Comparison of ENCODE assay signal across 7 cellular contexts in genomic region chr14:20460458-20461229, GRCh38. TPM values are rescaled to one million over a fixed set of nuclear protein-coding genes. Genes with fewer than 3 reads are reported as not detected.
DNase-seq lines count a peak whose midpoint lies in the region; ATAC-seq and TF ChIP-seq lines count a peak whose summit lies in the region.

No MANE protein-coding gene starts in this region.

- H3K9me3 ChIP-seq in SK-N-MC (ENCODE audit: low read depth, low read length): no peaks in the 10 kb centered on the region
- no peaks in the 10 kb centered on the region for H3K9me3 ChIP-seq in body of pancreas

- TF ChIP-seq CTCF in body of pancreas (IDR thresholded peaks at IDR 0.05): no peak

- H3K27me3 ChIP-seq in body of pancreas: no peaks in the 10 kb centered on the region

- DNase-seq in SK-N-MC (ENCODE audit: low read depth, low spot score): no peak
- peak; percentile 47 to 66 (median 56) for DNase-seq in body of pancreas
- DNase-seq in left colon: peak; percentile 77 to 86
- DNase-seq in stimulated activated CD4-positive, alpha-beta T cell treated with anti-CD3 and anti-CD28 coated beads, TNF-alpha, amount 100 ng/mL, for 4 hours (ENCODE audit: low read depth in 3 of 3): peak in 2 of 3 experiments; percentile 11 to 37
- DNase-seq in HEK293T (ENCODE audit: extremely low spot score): no peak

- ATAC-seq in GM19324 (IDR thresholded peaks at IDR 0.05; ENCODE audit: low FRiP score, unreplicated experiment) (peak; percentile 6), HG03135 (IDR thresholded peaks at IDR 0.05; ENCODE audit: unreplicated experiment) (peak; percentile 15), body of pancreas (no peak), left colon (peak; percentile 57)

- 2 to 10% methylated on average over 7 to 32 of the region's 32 CpGs for WGBS in body of pancreas, 2 donors

- POLR2A ChIA-PET in HEK293T (lab: Yijun Ruan, JAX): interaction anchor here (0.9 to 4.4 kb wide), 10 partner anchors 10 to 223 kb away, joined by 3 to 38 read pairs (median 6); partner anchors contain the start of genes PARP2, PNP, RNASE4 and TEP1

- intact Hi-C loops in body of pancreas (cut with DNase I) (loop anchor here (10.0 kb wide), 1 partner anchor 144 kb away; no protein-coding TSS in a partner anchor), left colon (cut with DNase I, micrococcal nuclease) (loop anchor here in 1 of 2 donors (10.0 kb wide), 1 partner anchor 46 kb away; the partner anchor contains the start of gene TEP1)

- peaks cover 45% of the 10 kb centered on the region for H3K36me3 ChIP-seq in SK-N-MC (ENCODE audit: insufficient read depth, low read length)
- H3K36me3 ChIP-seq in body of pancreas (replicated peaks in 1 of 2; ENCODE audit: insufficient read depth in 1 of 2, low read depth in 2 of 2): peaks cover 3 to 17% of the 10 kb centered on the region in 2 donors

- H3K27ac ChIP-seq in SK-N-MC (peak overlapping the region; percentile 74), body of pancreas (peak overlapping the region; percentile 84 to 95 (median 88))

- TF ChIP-seq POLR2A in body of pancreas (IDR thresholded peaks at IDR 0.05): no peak

- peaks cover 44% of the 10 kb centered on the region for H3K4me1 ChIP-seq in body of pancreas

- peak overlapping the region; percentile 94 for H3K9ac ChIP-seq in SK-N-MC (ENCODE audit: insufficient read length)

- CTCF ChIA-PET in HEK293T (lab: Yijun Ruan, JAX): no interaction called here

- H3K4me3 ChIP-seq in SK-N-MC (peak overlapping the region; percentile 86), body of pancreas (peak overlapping the region; percentile 52 to 80)

TF ChIP-seq in HEK293T, 16 proteins besides CTCF, POLR2A, EP300 and RAD21:
- TF ChIP-seq ZNF384 (IDR thresholded peaks at IDR 0.05): no peak
- no peak for TF ChIP-seq ARNT (IDR thresholded peaks at IDR 0.05)
- TF ChIP-seq LEF1 (IDR thresholded peaks at IDR 0.05; ENCODE audit: borderline replicate concordance): no peak
- TF ChIP-seq ELF4 (IDR thresholded peaks at IDR 0.05): no peak
- TF ChIP-seq PKNOX1 (IDR thresholded peaks at IDR 0.05): no peak
- no peak for TF ChIP-seq TARDBP (IDR thresholded peaks at IDR 0.05)

RNA-seq across cellular contexts. Expression of gene PIP4P1, which starts 0.6 kb away (rescaled TPM):
- total RNA-seq in body of pancreas: 10 to 100 TPM; 12.2 to 12.5 TPM
- total RNA-seq in left colon: 10 to 100 TPM; 42.0 to 42.9 TPM

RNA-seq across cellular contexts. Expression of gene APEX1, which starts 5.6 kb away (rescaled TPM):
- total RNA-seq in body of pancreas: 100 to 1,000 TPM in 1 of 2 donors, 10 to 100 TPM in 1; 86.7 to 101 TPM
- 10 to 100 TPM; 80.5 to 93.9 TPM for total RNA-seq in left colon

RNA-seq across cellular contexts. Expression of gene OSGEP, which starts 6.0 kb away (rescaled TPM):
- 10 to 100 TPM; 36.1 to 53.4 TPM for total RNA-seq in body of pancreas
- 10 to 100 TPM; 31.2 to 35.0 TPM for total RNA-seq in left colon

RNA-seq across cellular contexts. Expression of gene PNP, which starts 8.6 kb away (rescaled TPM):
- total RNA-seq in body of pancreas (10 to 100 TPM; 20.4 to 24.9 TPM), left colon (10 to 100 TPM; 66.9 to 93.6 TPM)

RNA-seq across cellular contexts. Expression of gene KLHL33, which starts 24.7 kb away (rescaled TPM):
- total RNA-seq in body of pancreas (under 1 TPM in 1 of 2 donors, not detected in 1; 0.26 TPM), left colon (under 1 TPM; 0.09 to 0.31 TPM)

Comparison
In these comparisons a context has a peak if more than half of its experiments do, and no peak if none do; other contexts are left out.
1. DNase-seq: peak in body of pancreas (4 of 4), left colon (2 of 2) and stimulated activated CD4-positive, alpha-beta T cell treated with anti-CD3 and anti-CD28 coated beads, TNF-alpha, amount 100 ng/mL, for 4 hours (2 of 3); none in SK-N-MC (single experiment) and HEK293T (single experiment).